16 cellular contexts compared by ENCODE assay signal in genomic region chr14:95134304-95134933, GRCh38. TPM values are rescaled to one million over a fixed set of nuclear protein-coding genes. Genes with fewer than 3 reads are reported as not detected.
DNase-seq lines count a peak whose midpoint lies in the region; ATAC-seq and TF ChIP-seq lines count a peak whose summit lies in the region.
"Had no signal": no experiment of that assay in that cellular context is flagged by ENCODE, and none has a peak within 500 bp of the region (broad histone marks: within the 10 kb centered on the region; RNA-seq: fewer than 3 reads in every experiment).

No MANE protein-coding gene starts in this region.

- H3K36me3 Mint-ChIP-seq in dendritic cell treated with granulocyte-macrophage colony-stimulating factor and Interleukin-4, amounts not matched to agents 40 ng/mL and 50 ng/mL, for 4 days (ENCODE audit: low read depth) = peaks cover 76% of the 10 kb centered on the region
- peaks cover 10% of the 10 kb centered on the region for H3K36me3 Mint-ChIP-seq in neural progenitor cell
- H3K36me3 Mint-ChIP-seq in effector memory CD8-positive, alpha-beta T cell (ENCODE audit: insufficient read depth) = peaks cover 38% of the 10 kb centered on the region

- DNase-seq in neural progenitor cell (ENCODE audit: low spot score) (no peak), NCI-H446 treated with DMSO at 0.1 percent for 48 hours (lab: John Stamatoyannopoulos, UW) (no peak)
- no peak for DNase-seq in effector memory CD8-positive, alpha-beta T cell
- DNase-seq: activated effector memory CD4-positive, alpha-beta T cell treated with anti-CD3 and anti-CD28 coated beads, Interleukin-2, amount 50 U/mL, for 16 hours; CD4-positive, alpha-beta memory T cell; GM23248; heart left ventricle; NCI-H1436 treated with DMSO at 0.1 percent for 48 hours; NK-92 treated with Interleukin-12 subunit alpha and Interleukin-12 subunit beta, amount 100 ng/mL, for 24 hours; WERI-Rb-1 had no signal

- H3K27ac Mint-ChIP-seq in dendritic cell treated with granulocyte-macrophage colony-stimulating factor and Interleukin-4, amounts not matched to agents 40 ng/mL and 50 ng/mL, for 4 days = peak overlapping the region; percentile 58
- peak overlapping the region; percentile 88 for H3K27ac Mint-ChIP-seq in neural progenitor cell
- H3K27ac Mint-ChIP-seq in effector memory CD8-positive, alpha-beta T cell = peak overlapping the region in 1 of 2 donors; percentile 8
- H3K27ac Mint-ChIP-seq: stimulated activated memory B cell treated with anti-CD40 and anti-IgM and Interleukin-4, amounts not matched to agents 10 μg/mL and 1 μg/mL and 100 μg/mL, for 72 hours had no signal

- peaks cover 25% of the 10 kb centered on the region for H3F3A ChIP-seq in neural progenitor cell (ENCODE audit: low read depth)

- peaks cover 17% of the 10 kb centered on the region for H3K4me1 Mint-ChIP-seq in dendritic cell treated with granulocyte-macrophage colony-stimulating factor and Interleukin-4, amounts not matched to agents 40 ng/mL and 50 ng/mL, for 4 days (ENCODE audit: low read depth)
- peaks cover 74% of the 10 kb centered on the region for H3K4me1 Mint-ChIP-seq in neural progenitor cell
- H3K4me1 Mint-ChIP-seq in effector memory CD8-positive, alpha-beta T cell (ENCODE audit: low read depth in 2 of 2) = peaks cover 23 to 51% of the 10 kb centered on the region in 2 donors

- TF ChIP-seq CTCF in neural progenitor cell (IDR thresholded peaks at IDR 0.05) = no peak

- peaks cover 12% of the 10 kb centered on the region for H3K9me3 Mint-ChIP-seq in dendritic cell treated with granulocyte-macrophage colony-stimulating factor and Interleukin-4, amounts not matched to agents 40 ng/mL and 50 ng/mL, for 4 days
- H3K9me3 Mint-ChIP-seq in neural progenitor cell = no peaks in the 10 kb centered on the region
- H3K9me3 Mint-ChIP-seq in effector memory CD8-positive, alpha-beta T cell = no peaks in the 10 kb centered on the region
- H3K9me3 Mint-ChIP-seq: CD4-positive, alpha-beta memory T cell had no signal

- peaks cover 30% of the 10 kb centered on the region for H4K20me1 ChIP-seq in neural progenitor cell (ENCODE audit: low read depth)

- H3K4me2 ChIP-seq in neural progenitor cell = peak overlapping the region; percentile 71

- peaks cover 3% of the 10 kb centered on the region for H3K36me3 ChIP-seq in neural progenitor cell

- H3K27me3 ChIP-seq in neural progenitor cell = no peaks in the 10 kb centered on the region
- H3K27me3 ChIP-seq: heart left ventricle had no signal

- no peak overlapping the region for H3K4me3 Mint-ChIP-seq in dendritic cell treated with granulocyte-macrophage colony-stimulating factor and Interleukin-4, amounts not matched to agents 40 ng/mL and 50 ng/mL, for 4 days
- H3K4me3 Mint-ChIP-seq in neural progenitor cell = peak overlapping the region; percentile 63
- no peak overlapping the region for H3K4me3 Mint-ChIP-seq in effector memory CD8-positive, alpha-beta T cell
- H3K4me3 Mint-ChIP-seq: CD4-positive, alpha-beta memory T cell; stimulated activated memory B cell treated with anti-CD40 and anti-IgM and Interleukin-4, amounts not matched to agents 10 μg/mL and 1 μg/mL and 100 μg/mL, for 72 hours had no signal

- H3K4me1 ChIP-seq in neural progenitor cell = peaks cover 53% of the 10 kb centered on the region

- intact Hi-C loops in dendritic cell treated with granulocyte-macrophage colony-stimulating factor and Interleukin-4, amounts not matched to agents 40 ng/mL and 50 ng/mL, for 4 days (cut with micrococcal nuclease) = no loop called here

- H3K9ac ChIP-seq in neural progenitor cell = no peak overlapping the region
- H3K9ac ChIP-seq: GM23248 had no signal

- H3K79me2 ChIP-seq in neural progenitor cell (ENCODE audit: low read depth) = peaks cover 66% of the 10 kb centered on the region

- no peaks in the 10 kb centered on the region for H3K27me3 Mint-ChIP-seq in dendritic cell treated with granulocyte-macrophage colony-stimulating factor and Interleukin-4, amounts not matched to agents 40 ng/mL and 50 ng/mL, for 4 days
- peaks cover 2% of the 10 kb centered on the region for H3K27me3 Mint-ChIP-seq in neural progenitor cell (ENCODE audit: insufficient read depth, low read depth)
- H3K27me3 Mint-ChIP-seq in effector memory CD8-positive, alpha-beta T cell = no peaks in the 10 kb centered on the region
- H3K27me3 Mint-ChIP-seq: CD4-positive, alpha-beta memory T cell; stimulated activated memory B cell treated with anti-CD40 and anti-IgM and Interleukin-4, amounts not matched to agents 10 μg/mL and 1 μg/mL and 100 μg/mL, for 72 hours had no signal

- H3K9me3 ChIP-seq in neural progenitor cell (ENCODE audit: low read depth) = no peaks in the 10 kb centered on the region
- H3K9me3 ChIP-seq: heart left ventricle had no signal

- H2AFZ ChIP-seq in neural progenitor cell (replicated peaks) = no peak overlapping the region
- H2AFZ ChIP-seq: GM23248 had no signal

- ATAC-seq in GM18508 (IDR thresholded peaks at IDR 0.05; ENCODE audit: insufficient read depth, unreplicated experiment) (peak; percentile 40), GM21825 (IDR thresholded peaks at IDR 0.05; ENCODE audit: unreplicated experiment) (peak; percentile 48), GM21381 (IDR thresholded peaks at IDR 0.05; ENCODE audit: unreplicated experiment) (no peak), GM21447 (IDR thresholded peaks at IDR 0.05; ENCODE audit: unreplicated experiment) (no peak)
- ATAC-seq in effector memory CD8-positive, alpha-beta T cell (replicated peaks) = no peak
- ATAC-seq: stimulated activated memory B cell treated with anti-CD40 and anti-IgM and Interleukin-4, amounts not matched to agents 10 μg/mL and 1 μg/mL and 100 μg/mL, for 72 hours had no signal

- peak overlapping the region; percentile 67 for H3K27ac ChIP-seq in neural progenitor cell
- H3K27ac ChIP-seq: GM23248, WERI-Rb-1 had no signal

- H3K4me3 ChIP-seq in neural progenitor cell = no peak overlapping the region
- H3K4me3 ChIP-seq: GM23248, heart left ventricle had no signal

RNA-seq across cellular contexts. Expression of gene DICER1, which starts 22.9 kb away (rescaled TPM):
- 56.7 and 70.0 TPM in 2 replicates for total RNA-seq in neural progenitor cell (ENCODE audit: low replicate concordance)

Comparison
In these comparisons a context has a peak if more than half of its experiments do, and no peak if none do; other contexts are left out.
1. ATAC-seq: peak in GM18508 (single experiment) and GM21825 (single experiment); none in effector memory CD8-positive, alpha-beta T cell (single experiment), GM21381 (single experiment) and GM21447 (single experiment).